In genomic region chrX:85963736-85964135, GRCh38 we compare ENCODE assay signal across 1 cellular context.
A peak's percentile ranks its signal among the peaks of the same experiment; 100 is the strongest.
TF ChIP-seq lines count a peak whose summit lies in the region.

No MANE protein-coding gene starts in this region.

TF ChIP-seq in IMR-90, 13 proteins besides CTCF, POLR2A, EP300 and RAD21 (continued from another document):
- TF ChIP-seq CHD1 (IDR thresholded peaks at IDR 0.05; ENCODE audit: low read depth, low read length): no peak
- TF ChIP-seq BHLHE40 (IDR thresholded peaks at IDR 0.05; ENCODE audit: low read depth, low read length): no peak
- no peak for TF ChIP-seq NFE2L2 (IDR thresholded peaks at IDR 0.05; ENCODE audit: low read depth, low read length)
- TF ChIP-seq FOS (IDR thresholded peaks at IDR 0.05; ENCODE audit: low read depth, low read length): peak; percentile 71
- TF ChIP-seq RFX5 (IDR thresholded peaks at IDR 0.05; ENCODE audit: low read depth, low read length): no peak
- TF ChIP-seq SMC3 (IDR thresholded peaks at IDR 0.05; ENCODE audit: low read depth, low read length): no peak
